ENCODE assay signal across 9 cellular contexts in genomic region chr12:89960011-89960507, GRCh38.
DNase-seq lines count a peak whose midpoint lies in the region; ATAC-seq, FAIRE-seq and TF ChIP-seq lines count a peak whose summit lies in the region.
"Had no signal": no experiment of that assay in that cellular context is flagged by ENCODE, and none has a peak within 500 bp of the region (broad histone marks: within the 10 kb centered on the region; RNA-seq: fewer than 3 reads in every experiment).

No MANE protein-coding gene starts in this region.

- no peak for TF ChIP-seq CTCF in GM06990 (IDR thresholded peaks at IDR 0.05; ENCODE audit: insufficient read depth, low read length, poor library complexity, severe bottlenecking)
- TF ChIP-seq CTCF in kidney (IDR thresholded peaks at IDR 0.05; ENCODE audit: borderline replicate concordance, extremely low read depth, insufficient read depth): no peak

- H3K27ac ChIP-seq in kidney (ENCODE audit: low read depth in 2 of 2, low read length in 2 of 2): no peak overlapping the region

- no peaks in the 10 kb centered on the region for H3K27me3 ChIP-seq in GM06990 (replicated peaks; ENCODE audit: control insufficient read depth, insufficient read depth, low read length)

- H3K36me3 ChIP-seq in GM06990 (ENCODE audit: control insufficient read depth, insufficient read depth, low read length) (no peaks in the 10 kb centered on the region), kidney (ENCODE audit: control insufficient read depth in 1 of 2, insufficient read depth in 2 of 2, low read length in 2 of 2) (no peaks in the 10 kb centered on the region)

- H3K4me3 ChIP-seq in GM06990 (replicated peaks; ENCODE audit: low read depth, low read length) (peak overlapping the region; percentile 57), kidney (ENCODE audit: low read length in 2 of 2) (no peak overlapping the region)

- no peak for FAIRE-seq in kidney (lab: Jason Lieb, UNC)
- FAIRE-seq: H1 had no signal

- peaks cover 3 to 5% of the 10 kb centered on the region in 2 donors for H3K4me1 ChIP-seq in kidney (ENCODE audit: control insufficient read depth in 1 of 2, insufficient read depth in 1 of 2, low read depth in 1 of 2, low read length in 2 of 2)

- intact Hi-C loops in kidney (cut with DNase I): no loop called here

- ATAC-seq in GM19438 (IDR thresholded peaks at IDR 0.05; ENCODE audit: low read depth, unreplicated experiment) (peak; percentile 92), HG03342 (IDR thresholded peaks at IDR 0.05; ENCODE audit: unreplicated experiment) (peak; percentile 93), esophagus mucosa (peak; percentile 92)

- no peaks in the 10 kb centered on the region for H3K9me3 ChIP-seq in kidney (ENCODE audit: control insufficient read depth in 1 of 2, low read length in 2 of 2)

- DNase-seq in GM06990 (ENCODE audit: extremely low read depth, insufficient read length) (peak; percentile 44), NCI-H82 (lab: John Stamatoyannopoulos, UW) (no peak), NCI-H1930 (lab: John Stamatoyannopoulos, UW) (no peak), COLO668 (lab: John Stamatoyannopoulos, UW; ENCODE audit: unreplicated experiment) (no peak), kidney (no peak)

- H3K9ac ChIP-seq in kidney (ENCODE audit: low read length in 2 of 2): no peak overlapping the region
